In the genomic region with DNA sequence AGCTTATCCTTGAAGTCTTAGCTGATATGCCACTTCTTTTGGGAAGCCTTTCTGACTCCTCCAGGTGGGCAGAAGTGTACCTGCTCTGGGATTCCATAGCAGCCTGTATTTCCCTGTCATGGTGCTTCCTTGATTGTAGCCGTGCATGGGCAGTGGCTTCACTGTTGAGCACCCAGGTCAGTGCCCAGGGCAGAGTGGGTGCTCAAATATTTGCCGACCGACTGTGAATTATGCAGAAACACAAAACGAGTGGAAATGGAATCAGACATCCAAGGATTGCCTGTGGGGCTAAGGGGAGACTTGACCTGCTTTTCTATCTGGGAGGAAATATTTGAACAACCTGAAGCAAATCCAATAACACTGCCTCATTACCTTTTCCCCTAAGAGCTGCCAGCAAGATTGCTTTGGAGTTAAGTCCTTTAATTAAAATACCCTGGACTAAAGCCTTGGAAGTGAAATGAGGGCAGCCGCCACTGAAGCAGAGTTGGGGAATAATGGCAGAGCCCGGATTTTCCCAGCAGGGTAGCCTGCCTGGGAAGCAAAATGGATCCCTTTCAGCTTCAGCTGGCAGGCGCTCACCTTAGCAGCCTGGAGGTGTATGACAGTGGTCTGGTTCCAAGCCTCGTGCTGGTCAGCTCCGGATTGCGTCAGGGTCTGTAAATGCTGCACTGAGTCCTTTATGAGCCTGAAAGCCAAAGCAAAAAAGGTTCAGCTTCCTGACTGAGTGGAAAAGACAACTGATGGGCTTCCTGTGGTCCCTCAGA, we compare ENCODE assay signal across 17 cellular contexts. TPM values are rescaled to one million over a fixed set of nuclear protein-coding genes. Genes with fewer than 3 reads are reported as not detected.
DNase-seq lines count a peak whose midpoint lies in the region; ATAC-seq and TF ChIP-seq lines count a peak whose summit lies in the region.
"Had no signal": no experiment of that assay in that cellular context is flagged by ENCODE, and none has a peak within 500 bp of the region (broad histone marks: within the 10 kb centered on the region; RNA-seq: fewer than 3 reads in every experiment).

No MANE protein-coding gene starts in this region.

- DNase-seq in G401 (ENCODE audit: low spot score) (peak; percentile 98), WTC11 (ENCODE audit: low spot score) (no peak), hypothalamus (lab: John Stamatoyannopoulos, UW) (peak in 36 of 51 donors; percentile 3 to 83 (median 42)), NCI-H510A treated with DMSO at 0.1 percent for 48 hours (lab: John Stamatoyannopoulos, UW) (no peak), left colon (no peak)
- DNase-seq in stimulated activated CD8-positive, alpha-beta memory T cell treated with anti-CD3 and anti-CD28 coated beads, Interleukin-4, amount 100 ng/mL, for 48 hours: no peak
- no peak for DNase-seq in stimulated activated CD4-positive, alpha-beta T cell treated with anti-CD3 and anti-CD28 coated beads, Interleukin-1b, Interleukin-23, amount 100 ng/mL, for 48 hours
- DNase-seq: activated CD4-positive, alpha-beta T cell treated with anti-CD3 and anti-CD28 coated beads for 1 hour; NCI-H1105 treated with DMSO at 0.1 percent for 48 hours; spleen; stomach had no signal

- peak; percentile 64 for ATAC-seq in WTC11
- ATAC-seq in left colon: no peak
- ATAC-seq: activated naive CD4-positive, alpha-beta T cell treated with anti-CD3 and anti-CD28 coated beads, Interleukin-2, amount 50 U/mL, for 72 hours had no signal

- no peak overlapping the region for H3K4me2 ChIP-seq in neural cell (ENCODE audit: low read length)

- intact Hi-C loops in left colon (cut with DNase I, micrococcal nuclease): no loop called here

- TF ChIP-seq CTCF in WTC11 (IDR thresholded peaks at IDR 0.05) (no peak), neural cell (IDR thresholded peaks at IDR 0.05; ENCODE audit: poor library complexity, severe bottlenecking) (no peak)

- H2AFZ ChIP-seq in neural cell (ENCODE audit: low read depth, low read length): no peak overlapping the region

- no peaks in the 10 kb centered on the region for H4K20me1 ChIP-seq in neural cell (ENCODE audit: insufficient read depth)

- CTCF ChIA-PET in WTC11 (lab: Charles Lee): interaction anchor here (0.9 to 3.5 kb wide), 5 partner anchors 31 to 216 kb away, joined by 3 to 14 read pairs (median 5); partner anchors contain the start of genes HTD2, KCTD6 and RPP14

- no peak overlapping the region for H3K27ac Mint-ChIP-seq in WTC11
- H3K27ac Mint-ChIP-seq: activated naive CD4-positive, alpha-beta T cell treated with anti-CD3 and anti-CD28 coated beads, Interleukin-2, amount 50 U/mL, for 72 hours had no signal

- H3K36me3 ChIP-seq in neural cell (ENCODE audit: insufficient read depth, low read length): no peaks in the 10 kb centered on the region
- H3K36me3 ChIP-seq: cardiac muscle cell, spleen had no signal

- no peak for TF ChIP-seq RAD21 in neural cell (conservative IDR thresholded peaks at IDR 0.05)

- no peaks in the 10 kb centered on the region for H3F3A ChIP-seq in neural cell (ENCODE audit: insufficient read depth, low read length, poor library complexity, severe bottlenecking)

- H3K4me3 ChIP-seq in neural cell (ENCODE audit: low read length): no peak overlapping the region
- H3K4me3 ChIP-seq: cardiac muscle cell, spleen, stomach had no signal

- peak overlapping the region; percentile 51 for H3K27ac ChIP-seq in neural cell (ENCODE audit: low read length)
- H3K27ac ChIP-seq: cardiac muscle cell, epithelial cell of prostate, spleen, stomach had no signal

- H3K27me3 ChIP-seq in neural cell (ENCODE audit: insufficient read depth, low read depth, low read length): no peaks in the 10 kb centered on the region
- H3K27me3 ChIP-seq: cardiac muscle cell, spleen, stomach had no signal

- no peak for TF ChIP-seq EP300 in neural cell (conservative IDR thresholded peaks at IDR 0.05; ENCODE audit: poor library complexity, severe bottlenecking)

- H3K9ac ChIP-seq in neural cell (ENCODE audit: low read length): peak overlapping the region; percentile 1

- POLR2A ChIA-PET in WTC11 (lab: Charles Lee): no interaction called here

- H3K79me2 ChIP-seq in neural cell (replicated peaks; ENCODE audit: insufficient read depth, low read length): no peaks in the 10 kb centered on the region

- H3K27me3 Mint-ChIP-seq in WTC11 (ENCODE audit: low read depth): no peaks in the 10 kb centered on the region; the same call in 1 of the 2 replicates

- H3K4me1 Mint-ChIP-seq in WTC11: peaks cover 54% of the 10 kb centered on the region

- no peak overlapping the region for H3K4me3 Mint-ChIP-seq in WTC11

- no peaks in the 10 kb centered on the region for H3K9me3 ChIP-seq in neural cell (ENCODE audit: low read length)
- H3K9me3 ChIP-seq: spleen, stomach had no signal

- H3K36me3 Mint-ChIP-seq in WTC11: no peaks in the 10 kb centered on the region
- H3K36me3 Mint-ChIP-seq: activated naive CD4-positive, alpha-beta T cell treated with anti-CD3 and anti-CD28 coated beads, Interleukin-2, amount 50 U/mL, for 72 hours had no signal

- H3K9me3 Mint-ChIP-seq in WTC11: no peaks in the 10 kb centered on the region
- H3K9me3 Mint-ChIP-seq: activated naive CD4-positive, alpha-beta T cell treated with anti-CD3 and anti-CD28 coated beads, Interleukin-2, amount 50 U/mL, for 72 hours had no signal

- in situ Hi-C loops in G401 (cut with HindIII; ENCODE audit: low sequenced_read_pairs): loop anchor here (10.0 kb wide), 1 partner anchor 327 kb away; no protein-coding TSS in a partner anchor

- no peaks in the 10 kb centered on the region for H3K9me2 ChIP-seq in neural cell (ENCODE audit: insufficient read depth, low read length)

TF ChIP-seq in WTC11, 78 proteins besides CTCF, POLR2A, EP300 and RAD21:
- TF ChIP-seq ZNF416 (CRISPR knock-in tag; IDR thresholded peaks at IDR 0.05) (no peak), ZBTB21 (CRISPR knock-in tag; IDR thresholded peaks at IDR 0.05; ENCODE audit: borderline replicate concordance) (no peak), GABPB1 (CRISPR knock-in tag; IDR thresholded peaks at IDR 0.05) (peak; percentile 52; the same call in 1 of the 2 replicates), MXD4 (CRISPR knock-in tag; IDR thresholded peaks at IDR 0.05; ENCODE audit: borderline replicate concordance) (no peak)
- TF ChIP-seq, protein P1, sequence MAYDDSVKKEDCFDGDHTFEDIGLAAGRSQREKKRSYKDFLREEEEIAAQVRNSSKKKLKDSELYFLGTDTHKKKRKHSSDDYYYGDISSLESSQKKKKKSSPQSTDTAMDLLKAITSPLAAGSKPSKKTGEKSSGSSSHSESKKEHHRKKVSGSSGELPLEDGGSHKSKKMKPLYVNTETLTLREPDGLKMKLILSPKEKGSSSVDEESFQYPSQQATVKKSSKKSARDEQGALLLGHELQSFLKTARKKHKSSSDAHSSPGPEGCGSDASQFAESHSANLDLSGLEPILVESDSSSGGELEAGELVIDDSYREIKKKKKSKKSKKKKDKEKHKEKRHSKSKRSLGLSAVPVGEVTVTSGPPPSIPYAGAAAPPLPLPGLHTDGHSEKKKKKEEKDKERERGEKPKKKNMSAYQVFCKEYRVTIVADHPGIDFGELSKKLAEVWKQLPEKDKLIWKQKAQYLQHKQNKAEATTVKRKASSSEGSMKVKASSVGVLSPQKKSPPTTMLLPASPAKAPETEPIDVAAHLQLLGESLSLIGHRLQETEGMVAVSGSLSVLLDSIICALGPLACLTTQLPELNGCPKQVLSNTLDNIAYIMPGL (CRISPR knock-in tag; IDR thresholded peaks at IDR 0.05): no peak
TF ChIP-seq in WTC11: peak in this region for 1.

TF ChIP-seq in neural cell, 6 proteins besides CTCF, POLR2A, EP300 and RAD21:
- TF ChIP-seq POLR2AphosphoS5 (IDR thresholded peaks at IDR 0.05) (peak; percentile 23), SMC3 (conservative IDR thresholded peaks at IDR 0.05; ENCODE audit: poor library complexity) (no peak)
TF ChIP-seq in neural cell: peak in this region for 1.

RNA-seq across cellular contexts. Expression of gene ACOX2, which starts 14.9 kb away (rescaled TPM):
- total RNA-seq in G401 (2014; rRNA removed; shearing (Covaris generic)): 16.1 and 25.4 TPM in 2 replicates
- total RNA-seq in WTC11 (2021) (1.1 to 1.8 TPM (median 1.1 TPM) in 3 replicates), left colon (10 to 100 TPM; 17.0 to 17.8 TPM)
- not detected in 2 replicates for polyA plus RNA-seq in neural cell
- polyA minus RNA-seq in neural cell: not detected in 2 replicates
- total RNA-seq: activated naive CD4-positive, alpha-beta T cell treated with anti-CD3 and anti-CD28 coated beads, Interleukin-2, amount 50 U/mL, for 72 hours; T-helper 1 cell treated with Interleukin-12 subunit alpha and Interleukin-12 subunit beta and Interleukin-4 antibody, amounts not matched to agents 30 ng/mL and 1 ng/mL, for 36 hours had no signal

RNA-seq across cellular contexts. Expression of gene KCTD6, which starts 30.2 kb away (rescaled TPM):
- total RNA-seq in G401 (2014; rRNA removed; shearing (Covaris generic)): 15.1 and 17.5 TPM in 2 replicates
- total RNA-seq in WTC11 (2021) (15.2 to 16.4 TPM (median 15.5 TPM) in 3 replicates), left colon (1 to 10 TPM; 5.7 to 6.3 TPM)
- 64.0 and 68.5 TPM in 2 replicates for polyA plus RNA-seq in neural cell
- 27.8 and 29.9 TPM in 2 replicates for polyA minus RNA-seq in neural cell

RNA-seq across cellular contexts. Expression of gene FAM107A, which starts 55.1 kb away (rescaled TPM):
- not detected in 2 replicates for total RNA-seq in G401 (2014; rRNA removed; shearing (Covaris generic))
- total RNA-seq in WTC11 (2021) (0.31 to 0.76 TPM (median 0.55 TPM) in 3 replicates), left colon (10 to 100 TPM in 1 of 2 donors, 1 to 10 TPM in 1; 7.8 to 10.2 TPM)
- 0.16 and 0.34 TPM in 2 replicates for polyA plus RNA-seq in neural cell
- 0.49 TPM in 1 of 2 replicates, not detected in the other for polyA minus RNA-seq in neural cell
- total RNA-seq: activated naive CD4-positive, alpha-beta T cell treated with anti-CD3 and anti-CD28 coated beads, Interleukin-2, amount 50 U/mL, for 72 hours; cardiac muscle cell; osteoblast; T-helper 1 cell treated with Interleukin-12 subunit alpha and Interleukin-12 subunit beta and Interleukin-4 antibody, amounts not matched to agents 30 ng/mL and 1 ng/mL, for 36 hours had no signal
- polyA plus RNA-seq: cardiac muscle cell had no signal

Comparison
In these comparisons a context has a peak if more than half of its experiments do, and no peak if none do; other contexts are left out.
1. DNase-seq: peak in G401 (single experiment) and hypothalamus (36 of 51); none in WTC11 (single experiment), stimulated activated CD8-positive, alpha-beta memory T cell treated with anti-CD3 and anti-CD28 coated beads, Interleukin-4, amount 100 ng/mL, for 48 hours (single experiment), NCI-H510A treated with DMSO at 0.1 percent for 48 hours (single experiment), left colon (0 of 2) and stimulated activated CD4-positive, alpha-beta T cell treated with anti-CD3 and anti-CD28 coated beads, Interleukin-1b, Interleukin-23, amount 100 ng/mL, for 48 hours (single experiment).